ENCODE assay signal across 18 cellular contexts in genomic region chr5:149161026-149161687, GRCh38. TPM values are rescaled to one million over a fixed set of nuclear protein-coding genes. Genes with fewer than 3 reads are reported as not detected.
DNase-seq lines count a peak whose midpoint lies in the region; ATAC-seq, FAIRE-seq and TF ChIP-seq lines count a peak whose summit lies in the region.
"Had no signal": no experiment of that assay in that cellular context is flagged by ENCODE, and none has a peak within 500 bp of the region (broad histone marks: within the 10 kb centered on the region; RNA-seq: fewer than 3 reads in every experiment).

No MANE protein-coding gene starts in this region.

- intact Hi-C loops in right cardiac atrium (cut with DNase I): loop anchor here in 1 of 4 donors (10.0 kb wide), 1 partner anchor 54 kb away; no protein-coding TSS in a partner anchor

- H3K27ac ChIP-seq in C4-2B (peak overlapping the region; percentile 43), right cardiac atrium (ENCODE audit: low read length) (peak overlapping the region; percentile 89)
- H3K27ac ChIP-seq: vagina had no signal

- no peak overlapping the region for H3K4me3 ChIP-seq in right cardiac atrium (ENCODE audit: low read length)
- H3K4me3 ChIP-seq: vagina had no signal

- WGBS in right cardiac atrium: 57% methylated on average over 9 of the region's 9 CpGs

- H3K9me3 Mint-ChIP-seq in nephron: no peaks in the 10 kb centered on the region
- H3K9me3 Mint-ChIP-seq: CD8-positive, alpha-beta T cell; natural killer cell treated with Interleukin-12 subunit alpha and Interleukin-12 subunit beta and Interleukin-15 and Interleukin-18, amount 100 ng/mL, for 72 hours; stimulated activated naive CD8-positive, alpha-beta T cell treated with anti-CD3 and anti-CD28 coated beads, Interleukin-15, Interleukin-2, amounts not matched to agents 100 ng/mL and 50 ng/mL, for 24 hours had no signal

- ATAC-seq in right cardiac atrium (peak in 1 of 2 donors; percentile 30), HG02852 (IDR thresholded peaks at IDR 0.05; ENCODE audit: unreplicated experiment) (no peak), HG02759 (IDR thresholded peaks at IDR 0.05; ENCODE audit: unreplicated experiment) (no peak), HG03520 (IDR thresholded peaks at IDR 0.05; ENCODE audit: unreplicated experiment) (no peak)
- ATAC-seq: CD8-positive, alpha-beta T cell; natural killer cell treated with Interleukin-12 subunit alpha and Interleukin-12 subunit beta and Interleukin-15 and Interleukin-18, amount 100 ng/mL, for 72 hours had no signal

- H3K9me3 ChIP-seq in right cardiac atrium (ENCODE audit: control insufficient read depth, low read length): no peaks in the 10 kb centered on the region
- H3K9me3 ChIP-seq: vagina had no signal

- H3K27me3 ChIP-seq in right cardiac atrium (ENCODE audit: control insufficient read depth, insufficient read depth): no peaks in the 10 kb centered on the region
- H3K27me3 ChIP-seq: vagina had no signal

- no peaks in the 10 kb centered on the region for H3K36me3 Mint-ChIP-seq in nephron (ENCODE audit: low read depth)
- H3K36me3 Mint-ChIP-seq: CD8-positive, alpha-beta T cell; natural killer cell treated with Interleukin-12 subunit alpha and Interleukin-12 subunit beta and Interleukin-15 and Interleukin-18, amount 100 ng/mL, for 72 hours had no signal

- TF ChIP-seq CTCF in C4-2B (conservative IDR thresholded peaks at IDR 0.05) (no peak), nephron (IDR thresholded peaks at IDR 0.05; ENCODE audit: unreplicated experiment in 3 of 3) (no peak)

- peaks cover 29% of the 10 kb centered on the region for H3K4me1 ChIP-seq in right cardiac atrium (ENCODE audit: control insufficient read depth, insufficient read depth, low read length)

- H3K4me3 Mint-ChIP-seq in nephron: no peak overlapping the region
- H3K4me3 Mint-ChIP-seq: CD8-positive, alpha-beta T cell; natural killer cell treated with Interleukin-12 subunit alpha and Interleukin-12 subunit beta and Interleukin-15 and Interleukin-18, amount 100 ng/mL, for 72 hours; stimulated activated naive CD8-positive, alpha-beta T cell treated with anti-CD3 and anti-CD28 coated beads, Interleukin-15, Interleukin-2, amounts not matched to agents 100 ng/mL and 50 ng/mL, for 24 hours had no signal

- peaks cover 13% of the 10 kb centered on the region for H3K4me1 Mint-ChIP-seq in nephron

- peak overlapping the region; percentile 32 to 70 (median 56) for H3K27ac Mint-ChIP-seq in nephron
- H3K27ac Mint-ChIP-seq: CD8-positive, alpha-beta T cell; natural killer cell treated with Interleukin-12 subunit alpha and Interleukin-12 subunit beta and Interleukin-15 and Interleukin-18, amount 100 ng/mL, for 72 hours; stimulated activated naive CD8-positive, alpha-beta T cell treated with anti-CD3 and anti-CD28 coated beads, Interleukin-15, Interleukin-2, amounts not matched to agents 100 ng/mL and 50 ng/mL, for 24 hours had no signal

- no peak for DNase-seq in RCC 7860 (ENCODE audit: low spot score)
- DNase-seq in right cardiac atrium: no peak
- DNase-seq in effector CD4-positive, alpha-beta T cell: no peak
- DNase-seq: activated CD4-positive, alpha-beta T cell treated with anti-CD3 and anti-CD28 coated beads for 1 hour; CD8-positive, alpha-beta T cell; NCI-H2029; NCI-H510A; SHP77 treated with DMSO at 0.1 percent for 48 hours had no signal

- no peaks in the 10 kb centered on the region for H3K27me3 Mint-ChIP-seq in nephron (ENCODE audit: low read depth)
- H3K27me3 Mint-ChIP-seq: stimulated activated naive CD8-positive, alpha-beta T cell treated with anti-CD3 and anti-CD28 coated beads, Interleukin-15, Interleukin-2, amounts not matched to agents 100 ng/mL and 50 ng/mL, for 24 hours had no signal

- peak; percentile 40 for FAIRE-seq in RCC 7860 (lab: Jason Lieb, UNC)
- FAIRE-seq: GM19239 had no signal

RNA-seq across cellular contexts. Expression of gene ABLIM3, which starts 19.9 kb away (rescaled TPM):
- 100 to 1,000 TPM; 140 to 185 (median 161) TPM for total RNA-seq in right cardiac atrium
- polyA plus RNA-seq in right cardiac atrium: 81.3 TPM
- total RNA-seq: CD8-positive, alpha-beta T cell; natural killer cell treated with Interleukin-12 subunit alpha and Interleukin-12 subunit beta and Interleukin-15 and Interleukin-18, amount 100 ng/mL, for 72 hours; T-helper 2 cell treated with Interferon-gamma antibody and Interleukin-4, amounts not matched to agents 100 ng/mL and 5 ng/mL, for 36 hours had no signal
